1 cellular context compared by ENCODE assay signal in the genomic region with DNA sequence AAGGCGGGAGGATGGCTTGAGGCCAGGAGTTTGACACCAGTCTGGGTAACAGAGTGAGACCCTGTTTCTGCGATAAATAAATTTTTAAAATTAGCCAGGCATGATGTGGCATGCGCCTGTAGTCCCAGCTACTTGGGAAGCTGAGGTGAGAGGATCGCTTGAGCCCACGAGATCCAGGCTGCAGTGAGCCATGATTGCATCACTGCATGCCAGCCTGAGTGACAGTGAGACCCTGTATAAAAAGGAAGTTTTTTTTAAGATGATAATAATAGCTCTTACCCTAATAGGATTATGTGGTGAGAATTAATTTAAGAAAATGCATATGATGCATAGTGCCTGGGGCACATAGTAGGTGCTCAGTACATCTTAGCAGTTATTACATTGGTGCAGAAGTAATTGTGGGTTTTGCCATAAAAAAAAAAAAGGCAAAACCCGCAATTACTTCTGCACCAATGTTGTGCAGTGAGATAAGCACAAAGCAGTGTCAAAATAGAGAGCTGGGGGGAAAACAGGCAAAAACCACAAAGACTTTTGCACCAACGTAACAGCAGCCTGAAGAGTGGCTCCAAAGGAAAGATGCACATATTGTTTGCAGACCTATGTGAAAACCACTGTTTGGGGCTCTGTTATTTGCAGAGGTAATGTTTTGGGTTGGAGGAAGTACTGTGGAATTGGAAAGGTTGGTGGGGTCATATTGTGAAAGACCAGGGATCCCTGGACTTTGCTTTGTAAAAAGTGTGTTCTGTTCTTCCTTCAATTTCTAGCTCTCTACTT.
TF ChIP-seq lines count a peak whose summit lies in the region.

No MANE protein-coding gene starts in this region.

TF ChIP-seq in HepG2, 621 proteins besides CTCF, POLR2A, EP300 and RAD21 (continued from another document):
- TF ChIP-seq, protein P1, sequence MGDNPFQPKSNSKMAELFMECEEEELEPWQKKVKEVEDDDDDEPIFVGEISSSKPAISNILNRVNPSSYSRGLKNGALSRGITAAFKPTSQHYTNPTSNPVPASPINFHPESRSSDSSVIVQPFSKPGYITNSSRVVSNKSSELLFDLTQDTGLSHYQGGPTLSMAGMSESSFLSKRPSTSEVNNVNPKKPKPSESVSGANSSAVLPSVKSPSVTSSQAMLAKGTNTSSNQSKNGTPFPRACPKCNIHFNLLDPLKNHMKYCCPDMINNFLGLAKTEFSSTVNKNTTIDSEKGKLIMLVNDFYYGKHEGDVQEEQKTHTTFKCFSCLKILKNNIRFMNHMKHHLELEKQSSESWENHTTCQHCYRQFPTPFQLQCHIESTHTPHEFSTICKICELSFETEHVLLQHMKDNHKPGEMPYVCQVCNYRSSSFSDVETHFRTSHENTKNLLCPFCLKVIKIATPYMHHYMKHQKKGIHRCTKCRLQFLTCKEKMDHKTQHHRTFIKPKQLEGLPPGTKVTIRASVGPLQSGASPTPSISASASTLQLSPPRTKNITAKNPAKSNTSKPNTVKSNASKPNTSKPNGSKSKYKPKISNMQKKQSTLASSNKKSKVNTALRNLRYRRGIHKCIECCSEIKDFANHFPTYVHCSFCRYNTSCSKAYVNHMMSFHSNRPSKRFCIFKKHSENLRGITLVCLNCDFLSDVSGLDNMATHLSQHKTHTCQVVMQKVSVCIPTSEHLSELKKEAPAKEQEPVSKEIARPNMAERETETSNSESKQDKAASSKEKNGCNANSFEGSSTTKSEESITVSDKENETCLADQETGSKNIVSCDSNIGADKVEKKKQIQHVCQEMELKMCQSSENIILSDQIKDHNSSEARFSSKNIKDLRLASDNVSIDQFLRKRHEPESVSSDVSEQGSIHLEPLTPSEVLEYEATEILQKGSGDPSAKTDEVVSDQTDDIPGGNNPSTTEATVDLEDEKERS (CRISPR knock-in tag; IDR thresholded peaks at IDR 0.05), result peak; percentile 56; the same call in 1 of the 2 replicates
- TF ChIP-seq TAF15 (IDR thresholded peaks at IDR 0.05; ENCODE audit: low read depth, low read length, poor library complexity, severe bottlenecking) (no peak), ZGPAT (CRISPR knock-in tag; IDR thresholded peaks at IDR 0.05) (peak; percentile 56)
